ENCODE assay signal across 37 cellular contexts in genomic region chr5:9845185-9845584, GRCh38.
DNase-seq lines count a peak whose midpoint lies in the region; ATAC-seq, FAIRE-seq and TF ChIP-seq lines count a peak whose summit lies in the region.
"Had no signal": no experiment of that assay in that cellular context is flagged by ENCODE, and none has a peak within 500 bp of the region (broad histone marks: within the 10 kb centered on the region; RNA-seq: fewer than 3 reads in every experiment).

No MANE protein-coding gene starts in this region.

- H3K9ac ChIP-seq in SK-N-SH = no peak overlapping the region
- no peak overlapping the region for H3K9ac ChIP-seq in astrocyte (ENCODE audit: low read length)
- H3K9ac ChIP-seq in mesendoderm (ENCODE audit: low read length) = no peak overlapping the region
- H3K9ac ChIP-seq: BLaER1; BLaER1 treated with 17β-estradiol and CSF1 and Interleukin-3, amounts not matched to agents 10 nM and 100 nM had no signal

- no peak overlapping the region for H3K23ac ChIP-seq in mesendoderm (ENCODE audit: low read length)

- H3K9me2 ChIP-seq in SK-N-SH = no peaks in the 10 kb centered on the region

- peak; percentile 23 for FAIRE-seq in astrocyte (lab: Jason Lieb, UNC)
- FAIRE-seq: A204.1, A549, D721Med had no signal

- H3K79me2 ChIP-seq in SK-N-SH (ENCODE audit: insufficient read depth) (no peaks in the 10 kb centered on the region), astrocyte (ENCODE audit: insufficient read depth, low read length) (no peaks in the 10 kb centered on the region), mesendoderm (ENCODE audit: control insufficient read depth, insufficient read depth, low read length) (no peaks in the 10 kb centered on the region)

- DNase-seq in SK-N-SH (no peak), SK-N-DZ (ENCODE audit: low spot score) (peak; percentile 40), astrocyte (ENCODE audit: low read depth) (no peak), mesendoderm (no peak), cardiac septum (ENCODE audit: low spot score) (no peak), heart left ventricle (no peak)
- DNase-seq in activated T-cell treated with anti-CD3 and anti-CD28 coated beads, Interleukin-2, amount 50 U/mL, for 1 hour = no peak
- DNase-seq: 8988T; ACHN; AML-193; BE2C; C1 segment of cervical spinal cord; Caco-2; Calu3; CD4-positive, alpha-beta memory T cell; CD4-positive, alpha-beta T cell; CD4-positive, CD25-positive, alpha-beta regulatory T cell; CD8-positive, alpha-beta memory T cell; CD8-positive, alpha-beta T cell; COR-L47; DMS 273 treated with DMSO at 0.1 percent for 48 hours; DMS153; DMS53; DMS79; DMS79 treated with DMSO at 0.1 percent for 48 hours; DND-41; EL had no signal

- H3K4me1 Mint-ChIP-seq in astrocyte (ENCODE audit: low read depth, unreplicated experiment) = no peaks in the 10 kb centered on the region
- H3K4me1 Mint-ChIP-seq: B cell; CD14-positive monocyte; CD4-positive, alpha-beta memory T cell; CD4-positive, CD25-positive, alpha-beta regulatory T cell; CD8-positive, alpha-beta memory T cell had no signal

- H3K9me3 ChIP-seq in SK-N-SH (no peaks in the 10 kb centered on the region), astrocyte (ENCODE audit: insufficient read depth, low read depth, low read length) (no peaks in the 10 kb centered on the region), heart left ventricle (peaks cover 0 to 12% (median 0%) of the 10 kb centered on the region in 12 donors)
- H3K9me3 ChIP-seq: A549, BE2C, BLaER1 had no signal

- no peak overlapping the region for H3K18ac ChIP-seq in mesendoderm (ENCODE audit: low read length)

- H2BK5ac ChIP-seq in mesendoderm (ENCODE audit: low read length) = no peak overlapping the region

- H2BK15ac ChIP-seq in mesendoderm (replicated peaks; ENCODE audit: low read depth) = peak overlapping the region; percentile 11

- H3K27ac Mint-ChIP-seq in astrocyte (ENCODE audit: unreplicated experiment) = no peak overlapping the region
- H3K27ac Mint-ChIP-seq: B cell; CD14-positive monocyte; CD4-positive, alpha-beta memory T cell; CD4-positive, alpha-beta T cell; CD4-positive, CD25-positive, alpha-beta regulatory T cell; CD8-positive, alpha-beta memory T cell; CD8-positive, alpha-beta T cell had no signal

- no peak overlapping the region for H3K27ac ChIP-seq in SK-N-SH (ENCODE audit: low read depth in 2 of 2, low read length in 1 of 2)
- H3K27ac ChIP-seq in astrocyte (ENCODE audit: low read depth, low read length) = no peak overlapping the region
- no peak overlapping the region for H3K27ac ChIP-seq in mesendoderm (ENCODE audit: low read depth, low read length)
- no peak overlapping the region for H3K27ac ChIP-seq in heart left ventricle
- H3K27ac ChIP-seq: 22Rv1; A549; BLaER1; BLaER1 treated with 17β-estradiol and CSF1 and Interleukin-3, amounts not matched to agents 10 nM and 100 nM; C4-2B had no signal

- H3K4me3 Mint-ChIP-seq in astrocyte (ENCODE audit: unreplicated experiment) = no peak overlapping the region
- H3K4me3 Mint-ChIP-seq: B cell; CD14-positive monocyte; CD4-positive, alpha-beta memory T cell; CD4-positive, alpha-beta T cell; CD4-positive, CD25-positive, alpha-beta regulatory T cell; CD8-positive, alpha-beta memory T cell; CD8-positive, alpha-beta T cell had no signal

- 0% methylated on average over 2 of the region's 2 CpGs for WGBS in SK-N-SH (ENCODE audit: low lambda C conversion rate)
- WGBS in mesendoderm (ENCODE audit: extremely low coverage, insufficient coverage, low lambda C conversion rate) = no CpG with 5 or more reads among the region's 2 CpGs
- 75 to 87% (median 80%) methylated on average over 2 of the region's 2 CpGs for WGBS in heart left ventricle, 4 donors

- no peaks in the 10 kb centered on the region for H3F3A ChIP-seq in SK-N-SH (replicated peaks; ENCODE audit: insufficient read depth)

- H2AK5ac ChIP-seq in mesendoderm (ENCODE audit: low read length) = no peak overlapping the region

- intact Hi-C loops in cardiac septum (cut with DNase I) = no loop called here
- intact Hi-C loops in heart left ventricle (cut with DNase I) = no loop called here

- TF ChIP-seq CTCF in SK-N-SH (IDR thresholded peaks at IDR 0.05) = no peak
- no peak for TF ChIP-seq CTCF in astrocyte (IDR thresholded peaks at IDR 0.05; ENCODE audit: insufficient read depth, low read depth, low read length)
- no peak for TF ChIP-seq CTCF in heart left ventricle (IDR thresholded peaks at IDR 0.05)

- TF ChIP-seq RAD21 in SK-N-SH (IDR thresholded peaks at IDR 0.05; ENCODE audit: low read length) = no peak

- POLR2A ChIA-PET in SK-N-SH (lab: Yijun Ruan, JAX) = no interaction called here

- no peak overlapping the region for H4K8ac ChIP-seq in mesendoderm (ENCODE audit: low read depth, low read length)

- H2AFZ ChIP-seq in SK-N-SH (ENCODE audit: low read depth) = no peak overlapping the region
- no peak overlapping the region for H2AFZ ChIP-seq in astrocyte (ENCODE audit: low read depth, low read length)

- no peak for TF ChIP-seq POLR2A in heart left ventricle (IDR thresholded peaks at IDR 0.05)

- H3K36me3 ChIP-seq in SK-N-SH (replicated peaks in 1 of 2; ENCODE audit: control insufficient read depth in 1 of 2, insufficient read depth in 2 of 2, low read length in 1 of 2) = no peaks in the 10 kb centered on the region
- no peaks in the 10 kb centered on the region for H3K36me3 ChIP-seq in astrocyte (ENCODE audit: insufficient read depth, low read length)
- H3K36me3 ChIP-seq in mesendoderm (ENCODE audit: control insufficient read depth, insufficient read depth, low read length) = no peaks in the 10 kb centered on the region
- no peaks in the 10 kb centered on the region for H3K36me3 ChIP-seq in heart left ventricle
- H3K36me3 ChIP-seq: BE2C; BLaER1; BLaER1 treated with 17β-estradiol and CSF1 and Interleukin-3, amounts not matched to agents 10 nM and 100 nM had no signal

- no peaks in the 10 kb centered on the region for H3K9me3 Mint-ChIP-seq in astrocyte (ENCODE audit: unreplicated experiment)

- peaks cover 7% of the 10 kb centered on the region for H3K27me3 Mint-ChIP-seq in astrocyte (ENCODE audit: low read depth, unreplicated experiment)
- H3K27me3 Mint-ChIP-seq: B cell; CD4-positive, alpha-beta T cell; CD4-positive, CD25-positive, alpha-beta regulatory T cell had no signal

- no peaks in the 10 kb centered on the region for H3K36me3 Mint-ChIP-seq in astrocyte (ENCODE audit: low read depth, unreplicated experiment)
- H3K36me3 Mint-ChIP-seq: CD14-positive monocyte; CD4-positive, alpha-beta memory T cell; CD4-positive, CD25-positive, alpha-beta regulatory T cell; CD8-positive, alpha-beta memory T cell; CD8-positive, alpha-beta T cell had no signal

- H3K4me1 ChIP-seq in SK-N-SH (ENCODE audit: control insufficient read depth in 1 of 2, insufficient read depth in 2 of 2, low read depth in 1 of 2, low read length in 1 of 2) = peaks cover 0 to 2% of the 10 kb centered on the region in 2 experiments; a peak in 1 of 4 replicates
- no peaks in the 10 kb centered on the region for H3K4me1 ChIP-seq in astrocyte (ENCODE audit: insufficient read depth, low read length)
- H3K4me1 ChIP-seq in mesendoderm (ENCODE audit: control insufficient read depth, low read depth, low read length) = no peaks in the 10 kb centered on the region
- H3K4me1 ChIP-seq in heart left ventricle = no peaks in the 10 kb centered on the region
- H3K4me1 ChIP-seq: A549; BE2C; BLaER1; BLaER1 treated with 17β-estradiol and CSF1 and Interleukin-3, amounts not matched to agents 10 nM and 100 nM; Caco-2 had no signal

- no peak overlapping the region for H3K56ac ChIP-seq in mesendoderm (ENCODE audit: low read length)

- peak in 1 of 2 experiments; percentile 63; a peak in 1 of 4 replicates for TF ChIP-seq EP300 in SK-N-SH (IDR thresholded peaks at IDR 0.05; ENCODE audit: borderline replicate concordance in 1 of 2, low read depth in 1 of 2, low read length in 1 of 2)

- no peak overlapping the region for H3K4me2 ChIP-seq in SK-N-SH
- no peak overlapping the region for H3K4me2 ChIP-seq in astrocyte (ENCODE audit: low read length)
- no peak overlapping the region for H3K4me2 ChIP-seq in mesendoderm (ENCODE audit: low read length)
- H3K4me2 ChIP-seq: A549; BLaER1; BLaER1 treated with 17β-estradiol and CSF1 and Interleukin-3, amounts not matched to agents 10 nM and 100 nM had no signal

- H4K20me1 ChIP-seq in SK-N-SH (ENCODE audit: insufficient read depth) (no peaks in the 10 kb centered on the region), astrocyte (ENCODE audit: insufficient read depth, low read length) (no peaks in the 10 kb centered on the region)
- H4K20me1 ChIP-seq: BLaER1; BLaER1 treated with 17β-estradiol and CSF1 and Interleukin-3, amounts not matched to agents 10 nM and 100 nM had no signal

- H3K27me3 ChIP-seq in SK-N-SH (ENCODE audit: insufficient read depth) = no peaks in the 10 kb centered on the region
- no peaks in the 10 kb centered on the region for H3K27me3 ChIP-seq in astrocyte (ENCODE audit: insufficient read depth, low read length)
- no peaks in the 10 kb centered on the region for H3K27me3 ChIP-seq in mesendoderm (ENCODE audit: insufficient read depth, low read length, poor library complexity)
- no peaks in the 10 kb centered on the region for H3K27me3 ChIP-seq in heart left ventricle
- H3K27me3 ChIP-seq: BE2C; BLaER1; BLaER1 treated with 17β-estradiol and CSF1 and Interleukin-3, amounts not matched to agents 10 nM and 100 nM had no signal

- H3K79me1 ChIP-seq in mesendoderm (ENCODE audit: low read length) = no peaks in the 10 kb centered on the region

- H3K4ac ChIP-seq in mesendoderm (ENCODE audit: low read depth, low read length) = no peak overlapping the region

- H3K4me3 ChIP-seq in SK-N-SH (ENCODE audit: low read depth in 2 of 2, low read length in 1 of 2) (no peak overlapping the region), astrocyte (ENCODE audit: insufficient read depth, low read depth, low read length) (no peak overlapping the region), mesendoderm (ENCODE audit: low read length) (no peak overlapping the region), heart left ventricle (no peak overlapping the region)
- H3K4me3 ChIP-seq: A549; BLaER1; BLaER1 treated with 17β-estradiol and CSF1 and Interleukin-3, amounts not matched to agents 10 nM and 100 nM had no signal

- CTCF ChIA-PET in SK-N-SH (lab: Yijun Ruan, JAX) = interaction anchor here (1.7 to 2.3 kb wide), 2 partner anchors 10 to 16 kb away, joined by 5 to 10 read pairs; no protein-coding TSS in a partner anchor

- ATAC-seq in SK-N-SH treated with all-trans-retinoic acid at 6 μM for 48 hours (no peak), heart left ventricle (no peak)
- ATAC-seq: A549; CD8-positive, alpha-beta T cell had no signal

- no peak overlapping the region for H2BK120ac ChIP-seq in mesendoderm (ENCODE audit: low read depth, low read length)

- no peak overlapping the region for H4K5ac ChIP-seq in mesendoderm (ENCODE audit: low read length)

TF ChIP-seq in SK-N-SH, 30 proteins besides CTCF, POLR2A, EP300 and RAD21 (continues in another document):
- peak; percentile 67 for TF ChIP-seq GATA2 (CRISPR knock-in tag; IDR thresholded peaks at IDR 0.05)
- no peak for TF ChIP-seq NFIC (IDR thresholded peaks at IDR 0.05; ENCODE audit: borderline replicate concordance)
- no peak for TF ChIP-seq POLR2AphosphoS5 (IDR thresholded peaks at IDR 0.05; ENCODE audit: low read depth, low read length)

TF ChIP-seq in SK-N-SH treated with all-trans-retinoic acid at 6 μM for 48 hours, 23 proteins besides CTCF, POLR2A, EP300 and RAD21 (continues in another document):
- no peak for TF ChIP-seq GLIS3 (CRISPR knock-in tag; IDR thresholded peaks at IDR 0.05)
